23 cellular contexts compared by ENCODE assay signal in genomic region chr19:45380107-45380506, GRCh38. TPM values are rescaled to one million over a fixed set of nuclear protein-coding genes. Genes with fewer than 3 reads are reported as not detected.
"Had no signal": no experiment of that assay in that cellular context is flagged by ENCODE, and none has a peak within 500 bp of the region (broad histone marks: within the 10 kb centered on the region; RNA-seq: fewer than 3 reads in every experiment).

No MANE protein-coding gene starts in this region.

- H3K4me3 ChIP-seq: adrenal gland, body of pancreas, lower lobe of right lung, thyroid gland had no signal

- H3K9me3 Mint-ChIP-seq: activated T-helper 2 cell treated with anti-CD3 and anti-CD28 coated beads, Interferon-gamma antibody, Interleukin-2, Interleukin-4, amounts not matched to agents 10 μg/mL and 5 μg/mL and 100 μg/mL, durations not matched to agents 14 hours and 24 hours and 36 hours; central memory CD8-positive, alpha-beta T cell; naive B cell; stimulated activated memory B cell treated with anti-CD40 and anti-IgM and Interleukin-4, amounts not matched to agents 10 μg/mL and 1 μg/mL and 100 μg/mL, for 72 hours had no signal

- H3K79me2 ChIP-seq: parathyroid adenoma had no signal

- DNase-seq: activated CD4-positive, alpha-beta T cell treated with anti-CD3 and anti-CD28 coated beads for 1 hour; activated CD4-positive, alpha-beta T cell treated with anti-CD3 and anti-CD28 coated beads, Interleukin-2, amount 50 U/mL, for 4 hours; activated naive CD4-positive, alpha-beta T cell treated with anti-CD3 and anti-CD28 coated beads, Interleukin-2, amount 50 U/mL, for 16 hours; activated T-cell treated with anti-CD3 and anti-CD28 coated beads, Interleukin-2, amount 50 U/mL, for 1 hour; adrenal gland; body of pancreas; cortex of kidney; effector CD8-positive, alpha-beta T cell; foreskin melanocyte; left colon; lower lobe of right lung; midbrain; naive B cell; retina; stimulated activated CD4-positive, alpha-beta T cell treated with anti-CD3 and anti-CD28 coated beads, Interleukin-2, amount 100 ng/mL, for 48 hours; thyroid gland had no signal

- H3K36me3 Mint-ChIP-seq: naive B cell; stimulated activated memory B cell treated with anti-CD40 and anti-IgM and Interleukin-4, amounts not matched to agents 10 μg/mL and 1 μg/mL and 100 μg/mL, for 72 hours had no signal

- H3K4me1 ChIP-seq: body of pancreas, parathyroid adenoma had no signal

- H3K27ac ChIP-seq: adrenal gland, body of pancreas, lower lobe of right lung, parathyroid adenoma, thyroid gland had no signal

- H3K9me3 ChIP-seq: adrenal gland, body of pancreas, lower lobe of right lung, thyroid gland had no signal

- H3K27me3 ChIP-seq: adrenal gland, body of pancreas, thyroid gland had no signal

- H3K4me3 Mint-ChIP-seq: central memory CD8-positive, alpha-beta T cell; naive B cell; stimulated activated memory B cell treated with anti-CD40 and anti-IgM and Interleukin-4, amounts not matched to agents 10 μg/mL and 1 μg/mL and 100 μg/mL, for 72 hours had no signal

- FAIRE-seq: endothelial cell of umbilical vein had no signal

- H3K4me1 Mint-ChIP-seq: central memory CD8-positive, alpha-beta T cell had no signal

- H2AFZ ChIP-seq: parathyroid adenoma had no signal

- H3K9ac ChIP-seq: parathyroid adenoma had no signal

- H3K27ac Mint-ChIP-seq: activated T-helper 2 cell treated with anti-CD3 and anti-CD28 coated beads, Interferon-gamma antibody, Interleukin-2, Interleukin-4, amounts not matched to agents 10 μg/mL and 5 μg/mL and 100 μg/mL, durations not matched to agents 14 hours and 24 hours and 36 hours; stimulated activated memory B cell treated with anti-CD40 and anti-IgM and Interleukin-4, amounts not matched to agents 10 μg/mL and 1 μg/mL and 100 μg/mL, for 72 hours had no signal

- H3K36me3 ChIP-seq: adrenal gland, lower lobe of right lung, thyroid gland had no signal

RNA-seq across cellular contexts. Expression of gene PPP1R13L, which starts 24.8 kb away (rescaled TPM):
- total RNA-seq: skeletal muscle tissue had no signal

RNA-seq across cellular contexts. Expression of gene KLC3, which starts 39.6 kb away (rescaled TPM):
- total RNA-seq: activated T-helper 2 cell treated with anti-CD3 and anti-CD28 coated beads, Interferon-gamma antibody, Interleukin-2, Interleukin-4, amounts not matched to agents 10 μg/mL and 5 μg/mL and 100 μg/mL, durations not matched to agents 14 hours and 24 hours and 36 hours; endothelial cell of umbilical vein; left colon; T-helper 1 cell treated with Interleukin-12 subunit alpha and Interleukin-12 subunit beta and Interleukin-4 antibody, amounts not matched to agents 30 ng/mL and 1 ng/mL, for 36 hours had no signal
- polyA plus RNA-seq: endothelial cell of umbilical vein had no signal
